ENCODE assay signal across 33 cellular contexts in genomic region chr11:66586136-66586535, GRCh38. TPM values are rescaled to one million over a fixed set of nuclear protein-coding genes. Genes with fewer than 3 reads are reported as not detected.
"Had no signal": no experiment of that assay in that cellular context is flagged by ENCODE, and none has a peak within 500 bp of the region (broad histone marks: within the 10 kb centered on the region; RNA-seq: fewer than 3 reads in every experiment).

No MANE protein-coding gene starts in this region.

- FAIRE-seq: colon, endometrium, islet of Langerhans, keratinocyte had no signal

- H3K27ac Mint-ChIP-seq: dendritic cell treated with granulocyte-macrophage colony-stimulating factor and Interleukin-4, amounts not matched to agents 40 ng/mL and 50 ng/mL, for 4 days; effector memory CD8-positive, alpha-beta T cell; endodermal cell; mesothelial cell of epicardium had no signal

- H3K4me3 ChIP-seq: coronary artery, esophagus squamous epithelium, gastrocnemius medialis, heart right ventricle, left lung, lower lobe of right lung, mucosa of descending colon had no signal

- H3K27me3 ChIP-seq: esophagus squamous epithelium, gastrocnemius medialis, heart right ventricle, left lung had no signal

- H3K36me3 ChIP-seq: esophagus squamous epithelium, gastrocnemius medialis, heart right ventricle, left lung, lower lobe of right lung had no signal

- ATAC-seq: effector memory CD8-positive, alpha-beta T cell; esophagus mucosa; gastrocnemius medialis; heart right ventricle; left cardiac atrium; left lung; left ventricle myocardium superior; lower lobe of right lung; mucosa of descending colon had no signal

- H3K4me3 Mint-ChIP-seq: dendritic cell treated with granulocyte-macrophage colony-stimulating factor and Interleukin-4, amounts not matched to agents 40 ng/mL and 50 ng/mL, for 4 days; effector memory CD8-positive, alpha-beta T cell; endodermal cell; mesothelial cell of epicardium; naive B cell had no signal

- DNase-seq: effector CD8-positive, alpha-beta T cell; effector memory CD8-positive, alpha-beta T cell; endodermal cell; erythroblast; esophagus squamous epithelium; foreskin fibroblast; foreskin melanocyte; gastrocnemius medialis; glutamatergic neuron; head of caudate nucleus; heart right ventricle; hippocampal formation; left cardiac atrium; left ventricle myocardium superior; lower lobe of right lung; mesenchymal stem cell; mucosa of descending colon; naive B cell had no signal

- H3K9me3 ChIP-seq: gastrocnemius medialis, lower lobe of right lung had no signal

- H3K27ac ChIP-seq: coronary artery, epithelial cell of prostate, esophagus squamous epithelium, gastrocnemius medialis, heart right ventricle, left lung, lower lobe of right lung had no signal

- H3K4me1 Mint-ChIP-seq: endodermal cell, mesothelial cell of epicardium, naive B cell had no signal

- H3K27me3 Mint-ChIP-seq: effector memory CD8-positive, alpha-beta T cell; naive B cell had no signal

- H3K4me1 ChIP-seq: esophagus squamous epithelium, gastrocnemius medialis, heart right ventricle, left lung, lower lobe of right lung had no signal

RNA-seq across cellular contexts. Expression of gene CCDC87, which starts 6.7 kb away (rescaled TPM):
- total RNA-seq: mesenteric fat pad had no signal

RNA-seq across cellular contexts. Expression of gene CTSF, which starts 17.7 kb away (rescaled TPM):
- total RNA-seq: mesothelial cell of epicardium had no signal

RNA-seq across cellular contexts. Expression of gene ACTN3, which starts 39.4 kb away (rescaled TPM):
- total RNA-seq: esophagus squamous epithelium, glomerular endothelial cell, kidney epithelial cell, left ventricle myocardium superior, lower leg skin, lung microvascular endothelial cell had no signal
- polyA plus RNA-seq: keratinocyte had no signal
